In the genomic region with DNA sequence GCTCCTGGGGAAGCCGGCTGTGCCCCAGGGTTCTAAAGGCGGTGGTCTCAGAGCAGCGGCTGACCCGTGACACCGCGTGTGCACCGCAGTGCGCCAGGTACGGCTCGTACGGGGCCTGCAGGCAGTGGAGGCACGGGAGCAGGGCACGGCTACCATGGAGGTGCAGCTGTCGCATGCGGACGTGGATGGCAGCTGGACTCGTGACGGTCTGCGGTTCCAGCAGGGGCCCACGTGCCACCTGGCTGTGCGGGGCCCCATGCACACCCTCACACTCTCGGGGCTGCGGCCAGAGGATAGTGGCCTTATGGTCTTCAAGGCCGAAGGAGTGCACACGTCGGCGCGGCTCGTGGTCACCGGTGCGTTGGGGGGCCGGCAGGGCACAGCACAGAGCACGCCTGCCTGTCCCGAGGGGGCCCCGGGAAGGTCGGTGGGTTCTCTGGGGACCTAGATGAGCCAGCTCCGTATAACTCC, we compare ENCODE assay signal across 9 cellular contexts.
A peak's percentile ranks its signal among the peaks of the same experiment; 100 is the strongest.
DNase-seq lines count a peak whose midpoint lies in the region; ATAC-seq and TF ChIP-seq lines count a peak whose summit lies in the region.
"Had no signal": no experiment of that assay in that cellular context is flagged by ENCODE, and none has a peak within 500 bp of the region (broad histone marks: within the 10 kb centered on the region; RNA-seq: fewer than 3 reads in every experiment).

No MANE protein-coding gene starts in this region.

- H3K4me1 ChIP-seq in CD4-positive, CD25-positive, alpha-beta regulatory T cell (ENCODE audit: control insufficient read depth, insufficient read depth, low read length, poor library complexity, severe bottlenecking): peaks cover 7% of the 10 kb centered on the region

- H3K27me3 ChIP-seq in CD4-positive, CD25-positive, alpha-beta regulatory T cell (ENCODE audit: control insufficient read depth, insufficient read depth, low read length): no peaks in the 10 kb centered on the region

- H3K4me3 Mint-ChIP-seq in CD4-positive, CD25-positive, alpha-beta regulatory T cell: peak overlapping the region; percentile 82 to 93 (median 88)
- H3K4me3 Mint-ChIP-seq in IgD-negative memory B cell (peak overlapping the region; percentile 76 to 92 (median 83)), osteocyte (ENCODE audit: unreplicated experiment) (no peak overlapping the region)

- H3K27ac Mint-ChIP-seq in CD4-positive, CD25-positive, alpha-beta regulatory T cell: no peak overlapping the region
- H3K27ac Mint-ChIP-seq in IgD-negative memory B cell: peak overlapping the region in 1 of 3 donors; percentile 84
- no peak overlapping the region for H3K27ac Mint-ChIP-seq in osteocyte (ENCODE audit: unreplicated experiment)
- H3K27ac Mint-ChIP-seq: activated naive CD8-positive, alpha-beta T cell had no signal

- TF ChIP-seq CTCF in epithelial cell of esophagus (IDR thresholded peaks at IDR 0.05; ENCODE audit: insufficient read depth, low read depth, low read length, missing control alignments): no peak
- no peak for TF ChIP-seq CTCF in osteocyte (IDR thresholded peaks at IDR 0.05)

- H3K36me3 Mint-ChIP-seq in CD4-positive, CD25-positive, alpha-beta regulatory T cell: no peaks in the 10 kb centered on the region
- H3K36me3 Mint-ChIP-seq in IgD-negative memory B cell (no peaks in the 10 kb centered on the region), osteocyte (ENCODE audit: unreplicated experiment) (peaks cover 3% of the 10 kb centered on the region)
- H3K36me3 Mint-ChIP-seq: activated naive CD8-positive, alpha-beta T cell had no signal

- no peaks in the 10 kb centered on the region for H3K27me3 Mint-ChIP-seq in CD4-positive, CD25-positive, alpha-beta regulatory T cell
- H3K27me3 Mint-ChIP-seq in IgD-negative memory B cell: no peaks in the 10 kb centered on the region
- H3K27me3 Mint-ChIP-seq in osteocyte (ENCODE audit: unreplicated experiment): no peaks in the 10 kb centered on the region
- H3K27me3 Mint-ChIP-seq: activated naive CD8-positive, alpha-beta T cell had no signal

- H3K9me3 ChIP-seq in CD4-positive, CD25-positive, alpha-beta regulatory T cell (ENCODE audit: control insufficient read depth in 2 of 2, low read length in 2 of 2): no peaks in the 10 kb centered on the region

- H3K4me3 ChIP-seq in CD4-positive, CD25-positive, alpha-beta regulatory T cell (ENCODE audit: low read depth, low read length): no peak overlapping the region
- H3K4me3 ChIP-seq in epithelial cell of esophagus (ENCODE audit: low read length): peak overlapping the region; percentile 52

- H3K36me3 ChIP-seq in CD4-positive, CD25-positive, alpha-beta regulatory T cell (ENCODE audit: control insufficient read depth, insufficient read depth, low read length): no peaks in the 10 kb centered on the region

- H3K4me1 Mint-ChIP-seq in CD4-positive, CD25-positive, alpha-beta regulatory T cell: peaks cover 0 to 23% (median 6%) of the 10 kb centered on the region in 4 donors
- H3K4me1 Mint-ChIP-seq in IgD-negative memory B cell (peaks cover 0 to 2% (median 0%) of the 10 kb centered on the region in 3 donors), osteocyte (ENCODE audit: unreplicated experiment) (no peaks in the 10 kb centered on the region)

- peak in 1 of 2 donors; percentile 1 for ATAC-seq in CD4-positive, CD25-positive, alpha-beta regulatory T cell (ENCODE audit: low read depth in 2 of 2)

- H3K27ac ChIP-seq in CD4-positive, CD25-positive, alpha-beta regulatory T cell (ENCODE audit: insufficient read depth, low read length, poor library complexity, severe bottlenecking): peak overlapping the region; percentile 47

- DNase-seq in CD4-positive, CD25-positive, alpha-beta regulatory T cell: peak in 1 of 3 donors; percentile 6
- no peak for DNase-seq in epithelial cell of esophagus (ENCODE audit: low read depth)
- peak; percentile 78 for DNase-seq in osteocyte (ENCODE audit: extremely low spot score, unreplicated experiment)
- DNase-seq in NCI-H2107 treated with DMSO at 0.1 percent for 48 hours (lab: John Stamatoyannopoulos, UW; ENCODE audit: unreplicated experiment): no peak
- DNase-seq in NCI-H510A treated with DMSO at 0.1 percent for 48 hours (lab: John Stamatoyannopoulos, UW): no peak
- DNase-seq in iPS-NIHi7 (ENCODE audit: extremely low spot score): no peak
- DNase-seq in GM19238 (ENCODE audit: insufficient read length, low spot score): no peak

- no peaks in the 10 kb centered on the region for H3K9me3 Mint-ChIP-seq in CD4-positive, CD25-positive, alpha-beta regulatory T cell
- H3K9me3 Mint-ChIP-seq in IgD-negative memory B cell (no peaks in the 10 kb centered on the region), osteocyte (ENCODE audit: unreplicated experiment) (no peaks in the 10 kb centered on the region)
